ENCODE assay signal across 21 cellular contexts in genomic region chr1:96010000-96010399, GRCh38.
DNase-seq lines count a peak whose midpoint lies in the region; ATAC-seq and TF ChIP-seq lines count a peak whose summit lies in the region.
"Had no signal": no experiment of that assay in that cellular context is flagged by ENCODE, and none has a peak within 500 bp of the region (broad histone marks: within the 10 kb centered on the region; RNA-seq: fewer than 3 reads in every experiment).

No MANE protein-coding gene starts in this region.

- DNase-seq in LNCaP clone FGC (ENCODE audit: low read depth), result peak; percentile 34
- DNase-seq in SK-N-SH, result peak; percentile 28
- peak; percentile 1 for DNase-seq in fibroblast of peridontal ligament (ENCODE audit: extremely low read depth)
- no peak for DNase-seq in left lung
- no peak for DNase-seq in stimulated activated naive B cell treated with anti-CD40 and anti-IgM and Interleukin-4, amounts not matched to agents 10 μg/mL and 1 μg/mL and 100 μg/mL, for 72 hours
- no peak for DNase-seq in GM19238 (ENCODE audit: insufficient read length, low spot score)
- DNase-seq in hippocampal formation (lab: John Stamatoyannopoulos, UW), result no peak
- DNase-seq in NCI-H2029 treated with DMSO at 0.1 percent for 48 hours (lab: John Stamatoyannopoulos, UW), result no peak
- DNase-seq: ACHN; BE2C; C1 segment of cervical spinal cord; CD4-positive, CD25-positive, alpha-beta regulatory T cell; CD8-positive, alpha-beta memory T cell; COR-L47; DMS 273 treated with DMSO at 0.1 percent for 48 hours; DMS53; GF-D8; H9; KBM-7 had no signal

- no peak overlapping the region for H3K4me2 ChIP-seq in SK-N-SH

- peak overlapping the region in 1 of 2 experiments; percentile 88; a peak in 2 of 4 replicates for H3K27ac ChIP-seq in SK-N-SH (ENCODE audit: low read depth in 2 of 2, low read length in 1 of 2)
- H3K27ac ChIP-seq in left lung, result no peak overlapping the region

- POLR2A ChIA-PET in SK-N-SH (lab: Yijun Ruan, JAX), result interaction anchor here (0.8 to 1.6 kb wide), 2 partner anchors 49 to 699 kb away, joined by 3 to 5 read pairs; no protein-coding TSS in a partner anchor

- WGBS in SK-N-SH (ENCODE audit: low lambda C conversion rate), result 3% methylated on average over 2 of the region's 2 CpGs

- no peak for TF ChIP-seq CTCF in LNCaP clone FGC (IDR thresholded peaks at IDR 0.05; ENCODE audit: control insufficient read depth, extremely low read depth, insufficient read depth)
- no peak for TF ChIP-seq CTCF in SK-N-SH (IDR thresholded peaks at IDR 0.05)
- TF ChIP-seq CTCF in left lung (IDR thresholded peaks at IDR 0.05), result no peak

- H3K4me3 ChIP-seq in LNCaP clone FGC (ENCODE audit: low read depth, low read length), result no peak overlapping the region
- no peak overlapping the region for H3K4me3 ChIP-seq in SK-N-SH (ENCODE audit: low read depth in 2 of 2, low read length in 1 of 2)
- no peak overlapping the region for H3K4me3 ChIP-seq in left lung

- H4K20me1 ChIP-seq in SK-N-SH (ENCODE audit: insufficient read depth), result no peaks in the 10 kb centered on the region

- CTCF ChIA-PET in SK-N-SH (lab: Yijun Ruan, JAX), result interaction anchor here (1.5 kb wide), 1 partner anchor 24 kb away, joined by 4 read pairs; no protein-coding TSS in a partner anchor

- no peak overlapping the region for H3K9ac ChIP-seq in SK-N-SH

- H3K4me3 Mint-ChIP-seq in stimulated activated naive B cell treated with anti-CD40 and anti-IgM and Interleukin-4, amounts not matched to agents 10 μg/mL and 1 μg/mL and 100 μg/mL, for 72 hours, result no peak overlapping the region
- H3K4me3 Mint-ChIP-seq: CD4-positive, CD25-positive, alpha-beta regulatory T cell; CD8-positive, alpha-beta memory T cell; H9; IgD-negative memory B cell had no signal

- no peaks in the 10 kb centered on the region for H3K36me3 ChIP-seq in SK-N-SH (replicated peaks in 1 of 2; ENCODE audit: control insufficient read depth in 1 of 2, insufficient read depth in 2 of 2, low read length in 1 of 2)
- no peaks in the 10 kb centered on the region for H3K36me3 ChIP-seq in left lung
- H3K36me3 ChIP-seq: BE2C had no signal

- H3K4me1 Mint-ChIP-seq in stimulated activated naive B cell treated with anti-CD40 and anti-IgM and Interleukin-4, amounts not matched to agents 10 μg/mL and 1 μg/mL and 100 μg/mL, for 72 hours, result no peaks in the 10 kb centered on the region
- H3K4me1 Mint-ChIP-seq: CD4-positive, CD25-positive, alpha-beta regulatory T cell; CD8-positive, alpha-beta memory T cell; H9 had no signal

- H3F3A ChIP-seq in SK-N-SH (replicated peaks; ENCODE audit: insufficient read depth), result no peaks in the 10 kb centered on the region

- peaks cover 0 to 2% of the 10 kb centered on the region in 2 donors for H3K9me3 Mint-ChIP-seq in stimulated activated naive B cell treated with anti-CD40 and anti-IgM and Interleukin-4, amounts not matched to agents 10 μg/mL and 1 μg/mL and 100 μg/mL, for 72 hours

- H3K9me3 ChIP-seq in SK-N-SH (no peaks in the 10 kb centered on the region), left lung (no peaks in the 10 kb centered on the region)
- H3K9me3 ChIP-seq: BE2C had no signal

- no peaks in the 10 kb centered on the region for H3K36me3 Mint-ChIP-seq in stimulated activated naive B cell treated with anti-CD40 and anti-IgM and Interleukin-4, amounts not matched to agents 10 μg/mL and 1 μg/mL and 100 μg/mL, for 72 hours
- H3K36me3 Mint-ChIP-seq: CD4-positive, CD25-positive, alpha-beta regulatory T cell; CD8-positive, alpha-beta memory T cell; IgD-negative memory B cell had no signal

- peaks cover 0 to 6% of the 10 kb centered on the region in 2 experiments; a peak in 2 of 4 replicates for H3K4me1 ChIP-seq in SK-N-SH (ENCODE audit: control insufficient read depth in 1 of 2, insufficient read depth in 2 of 2, low read depth in 1 of 2, low read length in 1 of 2)
- no peaks in the 10 kb centered on the region for H3K4me1 ChIP-seq in left lung

- no peaks in the 10 kb centered on the region for H3K79me2 ChIP-seq in SK-N-SH (ENCODE audit: insufficient read depth)

- no peaks in the 10 kb centered on the region for H3K27me3 Mint-ChIP-seq in stimulated activated naive B cell treated with anti-CD40 and anti-IgM and Interleukin-4, amounts not matched to agents 10 μg/mL and 1 μg/mL and 100 μg/mL, for 72 hours
- H3K27me3 Mint-ChIP-seq: CD4-positive, CD25-positive, alpha-beta regulatory T cell; CD8-positive, alpha-beta memory T cell; IgD-negative memory B cell had no signal

- H3K9me2 ChIP-seq in SK-N-SH, result no peaks in the 10 kb centered on the region

- no peak overlapping the region for H3K27ac Mint-ChIP-seq in stimulated activated naive B cell treated with anti-CD40 and anti-IgM and Interleukin-4, amounts not matched to agents 10 μg/mL and 1 μg/mL and 100 μg/mL, for 72 hours
- H3K27ac Mint-ChIP-seq: CD4-positive, CD25-positive, alpha-beta regulatory T cell; CD8-positive, alpha-beta memory T cell; H9; IgD-negative memory B cell had no signal

- peak in 1 of 2 experiments; percentile 95; a peak in 2 of 4 replicates for TF ChIP-seq EP300 in SK-N-SH (IDR thresholded peaks at IDR 0.05; ENCODE audit: borderline replicate concordance in 1 of 2, low read depth in 1 of 2, low read length in 1 of 2)

- TF ChIP-seq RAD21 in SK-N-SH (IDR thresholded peaks at IDR 0.05; ENCODE audit: low read length), result peak; percentile 40; the same call in 1 of the 2 replicates

- no peaks in the 10 kb centered on the region for H3K27me3 ChIP-seq in SK-N-SH (ENCODE audit: insufficient read depth)
- no peaks in the 10 kb centered on the region for H3K27me3 ChIP-seq in left lung
- H3K27me3 ChIP-seq: BE2C had no signal

- peak; percentile 14 for ATAC-seq in left lung
- ATAC-seq in stimulated activated naive B cell treated with anti-CD40 and anti-IgM and Interleukin-4, amounts not matched to agents 10 μg/mL and 1 μg/mL and 100 μg/mL, for 72 hours (replicated peaks), result no peak
- ATAC-seq: HepG2 had no signal

- intact Hi-C loops in left lung (cut with DNase I), result no loop called here

- no peak overlapping the region for H2AFZ ChIP-seq in SK-N-SH (ENCODE audit: low read depth)

TF ChIP-seq in SK-N-SH, 30 proteins besides CTCF, POLR2A, EP300 and RAD21 (continues in another document):
- TF ChIP-seq YY1 (IDR thresholded peaks at IDR 0.05; ENCODE audit: low read depth) (no peak), EZH2phosphoT487 (IDR thresholded peaks at IDR 0.05; ENCODE audit: borderline replicate concordance, low read depth) (no peak), SMC3 (IDR thresholded peaks at IDR 0.05; ENCODE audit: low read depth, low read length) (no peak), USF1 (IDR thresholded peaks at IDR 0.05; ENCODE audit: borderline replicate concordance, low read depth) (no peak), NFIC (IDR thresholded peaks at IDR 0.05; ENCODE audit: borderline replicate concordance) (no peak), CHD2 (IDR thresholded peaks at IDR 0.05; ENCODE audit: low read length, partially characterized antibody) (peak; percentile 83), PBX3 (IDR thresholded peaks at IDR 0.05) (no peak), ELF1 (IDR thresholded peaks at IDR 0.05) (no peak), REST (IDR thresholded peaks at IDR 0.05; ENCODE audit: low read depth, low read length) (no peak), GATA2 (CRISPR knock-in tag; IDR thresholded peaks at IDR 0.05) (peak; percentile 68), RCOR1 (IDR thresholded peaks at IDR 0.05; ENCODE audit: low read length) (peak; percentile 81), POLR2AphosphoS5 (IDR thresholded peaks at IDR 0.05; ENCODE audit: low read depth, low read length) (no peak), TAF1 (IDR thresholded peaks at IDR 0.05; ENCODE audit: borderline replicate concordance, low read depth, low read length) (no peak)

Comparison
In these comparisons a context has a peak if more than half of its experiments do, and no peak if none do; other contexts are left out.
1. DNase-seq: peak in LNCaP clone FGC (single experiment), SK-N-SH (single experiment) and fibroblast of peridontal ligament (single experiment); none in left lung (0 of 2), stimulated activated naive B cell treated with anti-CD40 and anti-IgM and Interleukin-4, amounts not matched to agents 10 μg/mL and 1 μg/mL and 100 μg/mL, for 72 hours (single experiment), GM19238 (single experiment), hippocampal formation (0 of 2) and NCI-H2029 treated with DMSO at 0.1 percent for 48 hours (single experiment).